Comparison of ENCODE assay signal across 17 cellular contexts in genomic region chr5:83583859-83584258, GRCh38.
DNase-seq lines count a peak whose midpoint lies in the region; ATAC-seq, FAIRE-seq and TF ChIP-seq lines count a peak whose summit lies in the region.
"Had no signal": no experiment of that assay in that cellular context is flagged by ENCODE, and none has a peak within 500 bp of the region (broad histone marks: within the 10 kb centered on the region; RNA-seq: fewer than 3 reads in every experiment).

No MANE protein-coding gene starts in this region.

- TF ChIP-seq CTCF in A549 (IDR thresholded peaks at IDR 0.05) (no peak), IMR-90 (conservative IDR thresholded peaks at IDR 0.05; ENCODE audit: low read depth, low read length) (no peak), mammary epithelial cell (conservative IDR thresholded peaks at IDR 0.05 in 1 of 2, IDR thresholded peaks at IDR 0.05 in 1 of 2; ENCODE audit: extremely low read depth in 1 of 2, insufficient read depth in 1 of 2, low read depth in 1 of 2, low read length in 2 of 2) (no peak), foreskin fibroblast (IDR thresholded peaks at IDR 0.05; ENCODE audit: low read depth, low read length) (no peak)

- H2BK5ac ChIP-seq in IMR-90 (ENCODE audit: low read depth, low read length, poor library complexity, severe bottlenecking): peak overlapping the region; percentile 77

- H2AK5ac ChIP-seq in IMR-90 (ENCODE audit: low read depth, low read length): no peak overlapping the region

- peaks cover 4% of the 10 kb centered on the region for H3K9me1 ChIP-seq in IMR-90 (ENCODE audit: insufficient read depth, low read length)

- no peak overlapping the region for H4K8ac ChIP-seq in IMR-90 (ENCODE audit: low read depth in 2 of 2, low read length in 2 of 2)

- H3K9ac ChIP-seq in IMR-90 (ENCODE audit: low read depth, low read length) (no peak overlapping the region), mammary epithelial cell (ENCODE audit: insufficient read depth, low read length) (no peak overlapping the region)

- POLR2A ChIA-PET in A549 (lab: Yijun Ruan, JAX) (no interaction called here), IMR-90 (lab: Charles Lee; ENCODE audit: unreplicated experiment) (no interaction called here)

- H3K27me3 ChIP-seq in IMR-90 (ENCODE audit: control insufficient read depth, insufficient read depth, low read length) (no peaks in the 10 kb centered on the region), mammary epithelial cell (ENCODE audit: insufficient read depth, low read length) (no peaks in the 10 kb centered on the region)
- H3K27me3 ChIP-seq: ascending aorta had no signal

- H4K5ac ChIP-seq in IMR-90 (ENCODE audit: low read depth, low read length): no peak overlapping the region

- H2BK20ac ChIP-seq in IMR-90 (ENCODE audit: low read depth, low read length): no peak overlapping the region

- H3K4me1 ChIP-seq in A549 (peaks cover 12% of the 10 kb centered on the region), IMR-90 (ENCODE audit: control insufficient read depth, insufficient read depth, low read length) (peaks cover 8% of the 10 kb centered on the region), mammary epithelial cell (ENCODE audit: insufficient read depth, low read length) (peaks cover 7% of the 10 kb centered on the region)

- no peak for TF ChIP-seq EP300 in A549 (IDR thresholded peaks at IDR 0.05)

- no peak for TF ChIP-seq RAD21 in A549 (conservative IDR thresholded peaks at IDR 0.05 in 1 of 2, IDR thresholded peaks at IDR 0.05 in 1 of 2)
- no peak for TF ChIP-seq RAD21 in IMR-90 (IDR thresholded peaks at IDR 0.05; ENCODE audit: low read length)

- no peak overlapping the region for H2BK15ac ChIP-seq in IMR-90 (ENCODE audit: low read depth, low read length)

- no peak overlapping the region for H3K27ac ChIP-seq in A549
- H3K27ac ChIP-seq in IMR-90 (ENCODE audit: insufficient read depth, low read length): no peak overlapping the region
- no peak overlapping the region for H3K27ac ChIP-seq in mammary epithelial cell (ENCODE audit: insufficient read depth, low read depth, low read length)

- intact Hi-C loops in IMR-90 (cut with micrococcal nuclease): no loop called here
- intact Hi-C loops in mammary epithelial cell (cut with micrococcal nuclease): no loop called here

- no peak overlapping the region for H3K56ac ChIP-seq in IMR-90 (ENCODE audit: extremely low read depth, insufficient read depth, low read length)

- H3K23ac ChIP-seq in IMR-90 (ENCODE audit: low read depth, low read length): no peak overlapping the region

- H2BK120ac ChIP-seq in IMR-90 (ENCODE audit: low read depth, low read length): no peak overlapping the region

- H4K91ac ChIP-seq in IMR-90 (ENCODE audit: insufficient read depth, low read depth, low read length): no peak overlapping the region

- no peak overlapping the region for H3K4me3 ChIP-seq in A549
- no peak overlapping the region for H3K4me3 ChIP-seq in IMR-90 (ENCODE audit: insufficient read depth, low read depth, low read length)
- H3K4me3 ChIP-seq in mammary epithelial cell (replicated peaks in 1 of 3; ENCODE audit: insufficient read depth in 1 of 3, low read depth in 2 of 3, low read length in 3 of 3): no peak overlapping the region
- H3K4me3 ChIP-seq in foreskin fibroblast (ENCODE audit: low read depth in 1 of 2, low read length in 2 of 2): no peak overlapping the region
- H3K4me3 ChIP-seq: ascending aorta, mucosa of descending colon had no signal

- dilution Hi-C loops in IMR-90 (cut with HindIII; ENCODE audit: low sequenced_read_pairs, unreplicated experiment) (no loop called here), mammary epithelial cell (cut with HindIII; ENCODE audit: low sequenced_read_pairs) (no loop called here)

- peak overlapping the region; percentile 11; the same call in 2 of the 3 replicates for H3K4me2 ChIP-seq in A549
- H3K4me2 ChIP-seq in IMR-90 (ENCODE audit: low read depth, low read length): no peak overlapping the region
- H3K4me2 ChIP-seq in mammary epithelial cell (ENCODE audit: insufficient read depth, low read depth, low read length): peak overlapping the region; percentile 64

- FAIRE-seq in A549 (lab: Jason Lieb, UNC): no peak

- H4K20me1 ChIP-seq in IMR-90 (ENCODE audit: insufficient read depth, low read length) (no peaks in the 10 kb centered on the region), mammary epithelial cell (ENCODE audit: insufficient read depth, low read length) (no peaks in the 10 kb centered on the region)

- no peaks in the 10 kb centered on the region for H3K79me1 ChIP-seq in IMR-90 (ENCODE audit: low read depth in 1 of 2, low read length in 2 of 2)

- CTCF ChIA-PET in A549 (lab: Yijun Ruan, JAX): no interaction called here
- CTCF ChIA-PET in IMR-90 (lab: Yijun Ruan, JAX): no interaction called here
- CTCF ChIA-PET in mammary epithelial cell (lab: Charles Lee; ENCODE audit: low non-redundant PET): no interaction called here

- peaks cover 7% of the 10 kb centered on the region; the same call in 1 of the 2 replicates for H3K36me3 ChIP-seq in IMR-90 (ENCODE audit: control insufficient read depth, insufficient read depth, low read length)
- no peaks in the 10 kb centered on the region for H3K36me3 ChIP-seq in mammary epithelial cell (ENCODE audit: insufficient read depth, low read length)

- in situ Hi-C loops in IMR-90 (cut with MboI; ENCODE audit: low sequenced_read_pairs) (no loop called here), mammary epithelial cell (cut with MboI; ENCODE audit: low sequenced_read_pairs in 2 of 2) (no loop called here)

- no peak overlapping the region for H3K4ac ChIP-seq in IMR-90 (ENCODE audit: low read depth, low read length)

- no peak overlapping the region for H3K18ac ChIP-seq in IMR-90 (ENCODE audit: low read depth, low read length)

- H3K79me2 ChIP-seq in mammary epithelial cell (ENCODE audit: insufficient read depth, low read length): no peaks in the 10 kb centered on the region

- no peak overlapping the region for H2AK9ac ChIP-seq in IMR-90 (replicated peaks; ENCODE audit: low read depth, low read length, poor library complexity)

- no peak for ATAC-seq in A549
- ATAC-seq in IMR-90 (ENCODE audit: low read depth): peak; percentile 24; the same call in 1 of the 2 replicates
- no peak for ATAC-seq in HG02870 (IDR thresholded peaks at IDR 0.05; ENCODE audit: unreplicated experiment)
- ATAC-seq: left colon, mucosa of descending colon, sciatic nerve had no signal

- H3K9me3 ChIP-seq in A549 (no peaks in the 10 kb centered on the region), IMR-90 (ENCODE audit: control insufficient read depth, insufficient read depth, low read length) (no peaks in the 10 kb centered on the region), mammary epithelial cell (replicated peaks; ENCODE audit: insufficient read depth, low read length) (no peaks in the 10 kb centered on the region)
- H3K9me3 ChIP-seq: ascending aorta, mucosa of descending colon had no signal

- BruUV-seq in IMR-90 (replicated peaks; lab: Mats Ljungman, UMichigan): no TSS peak
- no TSS peak for BruUV-seq in mammary epithelial cell (replicated peaks; lab: Mats Ljungman, UMichigan)

- TF ChIP-seq POLR2A in A549 (IDR thresholded peaks at IDR 0.05; ENCODE audit: low read length): no peak
- TF ChIP-seq POLR2A in IMR-90 (IDR thresholded peaks at IDR 0.05; ENCODE audit: low read depth, low read length): no peak

- DNase-seq in A549 (ENCODE audit: low read depth in 1 of 2, low spot score in 1 of 2) (no peak), IMR-90 (peak; percentile 82), mammary epithelial cell (peak; percentile 75), foreskin fibroblast (peak; percentile 12 to 54), NCI-H2196 (lab: John Stamatoyannopoulos, UW; ENCODE audit: unreplicated experiment) (no peak), activated gamma-delta T cell (lab: John Stamatoyannopoulos, UW) (no peak), midbrain (lab: John Stamatoyannopoulos, UW) (no peak)
- DNase-seq: ACHN; activated CD4-positive, alpha-beta T cell treated with anti-CD3 and anti-CD28 coated beads for 48 hours; activated naive CD4-positive, alpha-beta T cell; left colon; mucosa of descending colon; NCI-H1930; NCI-H510A treated with DMSO at 0.1 percent for 48 hours had no signal

- no peak overlapping the region for H3K14ac ChIP-seq in IMR-90 (replicated peaks; ENCODE audit: low read depth, low read length)

- H2AFZ ChIP-seq in IMR-90 (replicated peaks; ENCODE audit: low read length, poor library complexity) (no peak overlapping the region), mammary epithelial cell (ENCODE audit: low read depth, low read length) (no peak overlapping the region)

TF ChIP-seq in A549, 52 proteins besides CTCF, POLR2A, EP300 and RAD21:
- TF ChIP-seq FOSL2 (IDR thresholded peaks at IDR 0.05): peak; percentile 54
- 0 out of 2 replicates have a peak, but pooled peaks have one; percentile 2 for TF ChIP-seq FOSL2 (CRISPR knock-in tag; IDR thresholded peaks at IDR 0.05)
- peak; percentile 46; the same call in 1 of the 2 replicates for TF ChIP-seq JUNB (IDR thresholded peaks at IDR 0.05)
- no peak for TF ChIP-seq CBX2 (IDR thresholded peaks at IDR 0.05; ENCODE audit: borderline replicate concordance, low read depth)

TF ChIP-seq in IMR-90, 13 proteins besides CTCF, POLR2A, EP300 and RAD21:
- TF ChIP-seq FOS (IDR thresholded peaks at IDR 0.05; ENCODE audit: low read depth, low read length) (peak; percentile 69), MXI1 (IDR thresholded peaks at IDR 0.05; ENCODE audit: borderline replicate concordance, low read depth, low read length) (no peak), NFE2L2 (IDR thresholded peaks at IDR 0.05; ENCODE audit: low read depth, low read length) (no peak), USF2 (IDR thresholded peaks at IDR 0.05; ENCODE audit: low read depth, low read length) (no peak), CEBPB (IDR thresholded peaks at IDR 0.05; ENCODE audit: low read depth, low read length) (peak; percentile 56; the same call in 1 of the 2 replicates)

Comparison
In these comparisons a context has a peak if more than half of its experiments do, and no peak if none do; other contexts are left out.
1. DNase-seq: peak in IMR-90 (single experiment), mammary epithelial cell (single experiment) and foreskin fibroblast (2 of 2); none in A549 (0 of 2), NCI-H2196 (single experiment), activated gamma-delta T cell (single experiment) and midbrain (single experiment).